ENCODE assay signal across 1 cellular context in genomic region chr17:49076575-49077384, GRCh38.
TF ChIP-seq lines count a peak whose summit lies in the region.

No MANE protein-coding gene starts in this region.

TF ChIP-seq in K562, 482 proteins besides CTCF, POLR2A, EP300 and RAD21 (continued from another document and continues in another):
- TF ChIP-seq E2F3 (CRISPR knock-in tag; IDR thresholded peaks at IDR 0.05) (peak; percentile 86; the same call in 1 of the 2 replicates), DDX20 (tag; IDR thresholded peaks at IDR 0.05; ENCODE audit: low read depth) (peak; percentile 86), XRCC3 (IDR thresholded peaks at IDR 0.05) (no peak), PHTF2 (CRISPR knock-in tag; IDR thresholded peaks at IDR 0.05) (no peak), PTBP1 (IDR thresholded peaks at IDR 0.05; ENCODE audit: low read depth, low read length) (no peak), ZBED1 (IDR thresholded peaks at IDR 0.05) (no peak), CTBP1 (IDR thresholded peaks at IDR 0.05; ENCODE audit: borderline replicate concordance) (peak; percentile 58; the same call in 1 of the 2 replicates), ZNF764 (CRISPR knock-in tag; IDR thresholded peaks at IDR 0.05; ENCODE audit: low read depth) (no peak), MAFG (tag; conservative IDR thresholded peaks at IDR 0.05) (no peak), ZNF584 (CRISPR knock-in tag; IDR thresholded peaks at IDR 0.05; ENCODE audit: low read depth) (peak; percentile 99), MTA1 (IDR thresholded peaks at IDR 0.05; ENCODE audit: borderline replicate concordance) (no peak), ZBTB2 (IDR thresholded peaks at IDR 0.05) (no peak), MNT (conservative IDR thresholded peaks at IDR 0.05) (no peak), ETS2 (tag; IDR thresholded peaks at IDR 0.05; ENCODE audit: borderline replicate concordance, poor library complexity, severe bottlenecking) (no peak), SETDB1 (IDR thresholded peaks at IDR 0.05; ENCODE audit: low read length) (no peak), ATF6 (CRISPR knock-in tag; IDR thresholded peaks at IDR 0.05) (no peak), ZNF318 (IDR thresholded peaks at IDR 0.05; ENCODE audit: borderline replicate concordance in 1 of 2, low read depth in 1 of 2) (no peak), HNRNPH1 (optimal IDR thresholded peaks at IDR 0.05; ENCODE audit: low read depth, low read length) (no peak), MYBL2 (IDR thresholded peaks at IDR 0.05; ENCODE audit: low read depth) (no peak), MYBL2 (CRISPR knock-in tag; IDR thresholded peaks at IDR 0.05; ENCODE audit: borderline replicate concordance) (no peak), DLX4 (CRISPR knock-in tag; IDR thresholded peaks at IDR 0.05) (no peak), HMGXB4 (CRISPR knock-in tag; IDR thresholded peaks at IDR 0.05) (no peak), CEBPZ (IDR thresholded peaks at IDR 0.05; ENCODE audit: borderline replicate concordance, low read depth, low read length) (no peak), ZKSCAN3 (CRISPR knock-in tag; IDR thresholded peaks at IDR 0.05) (no peak), ZNF444 (CRISPR knock-in tag; IDR thresholded peaks at IDR 0.05) (peak; percentile 78), ZNF232 (CRISPR knock-in tag; IDR thresholded peaks at IDR 0.05) (no peak), TFAP4 (CRISPR knock-in tag; IDR thresholded peaks at IDR 0.05; ENCODE audit: borderline replicate concordance) (no peak), ZNF408 (CRISPR knock-in tag; IDR thresholded peaks at IDR 0.05; ENCODE audit: low read depth) (no peak), THRAP3 (IDR thresholded peaks at IDR 0.05; ENCODE audit: borderline replicate concordance) (no peak), RFX7 (CRISPR knock-in tag; IDR thresholded peaks at IDR 0.05) (no peak), MEF2A (IDR thresholded peaks at IDR 0.05; ENCODE audit: control insufficient read depth, low read depth, low read length) (no peak), HDAC2 (IDR thresholded peaks at IDR 0.05) (0 out of 2 replicates have a peak, but pooled peaks have one; percentile 20), COPS2 (conservative IDR thresholded peaks at IDR 0.05) (no peak), PCBP2 (IDR thresholded peaks at IDR 0.05; ENCODE audit: low read depth, low read length, poor library complexity, severe bottlenecking) (no peak), NFXL1 (CRISPR knock-in tag; IDR thresholded peaks at IDR 0.05) (peak; percentile 85), RBFOX2 (IDR thresholded peaks at IDR 0.05; ENCODE audit: low read depth, low read length) (no peak), ZNF354B (CRISPR knock-in tag; IDR thresholded peaks at IDR 0.05) (peak; percentile 68; the same call in 1 of the 2 replicates), PKNOX1 (IDR thresholded peaks at IDR 0.05) (no peak), MAFF (IDR thresholded peaks at IDR 0.05; ENCODE audit: low read length) (no peak)
